14 cellular contexts compared by ENCODE assay signal in genomic region chr9:136470792-136471469, GRCh38. TPM values are rescaled to one million over a fixed set of nuclear protein-coding genes. Genes with fewer than 3 reads are reported as not detected.
A peak's percentile ranks its signal among the peaks of the same experiment; 100 is the strongest.
DNase-seq lines count a peak whose midpoint lies in the region; ATAC-seq and TF ChIP-seq lines count a peak whose summit lies in the region.
"Had no signal": no experiment of that assay in that cellular context is flagged by ENCODE, and none has a peak within 500 bp of the region (broad histone marks: within the 10 kb centered on the region; RNA-seq: fewer than 3 reads in every experiment).

No MANE protein-coding gene starts in this region.

- DNase-seq in WTC11 (ENCODE audit: low spot score) (no peak), glutamatergic neuron (no peak), NCI-H146 treated with DMSO at 0.1 percent for 48 hours (lab: John Stamatoyannopoulos, UW; ENCODE audit: unreplicated experiment) (no peak), SJCRH30 (no peak)
- DNase-seq in stimulated activated effector memory CD8-positive, alpha-beta T cell treated with anti-CD3 and anti-CD28 coated beads, Interleukin-12 subunit alpha, Interleukin-12 subunit beta, amount 100 ng/mL, for 72 hours (ENCODE audit: low spot score in 2 of 2): no peak
- DNase-seq: 8988T; CD4-positive, CD25-positive, alpha-beta regulatory T cell; DMS53; H7 had no signal

- H3K27me3 Mint-ChIP-seq in WTC11 (ENCODE audit: low read depth) (no peaks in the 10 kb centered on the region), glutamatergic neuron (ENCODE audit: unreplicated experiment) (peaks cover 5% of the 10 kb centered on the region)
- H3K27me3 Mint-ChIP-seq: CD4-positive, CD25-positive, alpha-beta regulatory T cell had no signal

- H3K27ac ChIP-seq in HEK293 (ENCODE audit: extremely low read depth, low read depth, low read length): no peak overlapping the region
- H3K27ac ChIP-seq in SJCRH30: no peak overlapping the region
- H3K27ac ChIP-seq: BLaER1 treated with 17β-estradiol and CSF1 and Interleukin-3, amounts not matched to agents 10 nM and 100 nM had no signal

- CTCF ChIA-PET in HEK293 (lab: Yijun Ruan, JAX) (interaction anchor here (0.6 to 1.5 kb wide), 4 partner anchors 71 to 559 kb away, joined by 3 to 5 read pairs (median 4); no protein-coding TSS in a partner anchor), WTC11 (lab: Charles Lee) (interaction anchor here (0.9 kb wide), 1 partner anchor 14 kb away, joined by 3 read pairs; no protein-coding TSS in a partner anchor)

- no peak overlapping the region for H3K27ac Mint-ChIP-seq in WTC11
- H3K27ac Mint-ChIP-seq in glutamatergic neuron (ENCODE audit: unreplicated experiment): peak overlapping the region; percentile 59
- peak overlapping the region; percentile 58 for H3K27ac Mint-ChIP-seq in stimulated activated effector memory CD8-positive, alpha-beta T cell treated with anti-CD3 and anti-CD28 coated beads, Interleukin-12 subunit alpha, Interleukin-12 subunit beta, amount 100 ng/mL, for 72 hours
- H3K27ac Mint-ChIP-seq: GM23338 had no signal

- H3K4me1 ChIP-seq in HEK293 (ENCODE audit: control insufficient read depth, insufficient read depth, low read length): no peaks in the 10 kb centered on the region
- peaks cover 17% of the 10 kb centered on the region for H3K4me1 ChIP-seq in SJCRH30

- H3K36me3 Mint-ChIP-seq in WTC11 (peaks cover 62% of the 10 kb centered on the region), glutamatergic neuron (ENCODE audit: unreplicated experiment) (no peaks in the 10 kb centered on the region)
- peaks cover 99% of the 10 kb centered on the region for H3K36me3 Mint-ChIP-seq in stimulated activated effector memory CD8-positive, alpha-beta T cell treated with anti-CD3 and anti-CD28 coated beads, Interleukin-12 subunit alpha, Interleukin-12 subunit beta, amount 100 ng/mL, for 72 hours

- H3K4me1 Mint-ChIP-seq in WTC11 (no peaks in the 10 kb centered on the region), glutamatergic neuron (ENCODE audit: low read depth, unreplicated experiment) (no peaks in the 10 kb centered on the region)
- no peaks in the 10 kb centered on the region for H3K4me1 Mint-ChIP-seq in stimulated activated effector memory CD8-positive, alpha-beta T cell treated with anti-CD3 and anti-CD28 coated beads, Interleukin-12 subunit alpha, Interleukin-12 subunit beta, amount 100 ng/mL, for 72 hours
- H3K4me1 Mint-ChIP-seq: GM23338 had no signal

- POLR2A ChIA-PET in HEK293 (lab: Yijun Ruan, JAX) (interaction anchor here (0.5 to 1.9 kb wide), 2 partner anchors 9 to 63 kb away, joined by 5 read pairs; no protein-coding TSS in a partner anchor), WTC11 (lab: Charles Lee) (no interaction called here)

- H3K9me3 Mint-ChIP-seq in WTC11: no peaks in the 10 kb centered on the region
- H3K9me3 Mint-ChIP-seq in glutamatergic neuron (ENCODE audit: unreplicated experiment): peaks cover 2% of the 10 kb centered on the region
- H3K9me3 Mint-ChIP-seq in stimulated activated effector memory CD8-positive, alpha-beta T cell treated with anti-CD3 and anti-CD28 coated beads, Interleukin-12 subunit alpha, Interleukin-12 subunit beta, amount 100 ng/mL, for 72 hours: no peaks in the 10 kb centered on the region
- H3K9me3 Mint-ChIP-seq: CD4-positive, CD25-positive, alpha-beta regulatory T cell; GM23338 had no signal

- TF ChIP-seq CTCF in HEK293 (tag by site-specific recombination; IDR thresholded peaks at IDR 0.05) (no peak), WTC11 (IDR thresholded peaks at IDR 0.05) (no peak), glutamatergic neuron (IDR thresholded peaks at IDR 0.05; ENCODE audit: partially characterized antibody, unreplicated experiment) (no peak)

- no peaks in the 10 kb centered on the region for H3K27me3 ChIP-seq in SJCRH30
- H3K27me3 ChIP-seq: BLaER1 treated with 17β-estradiol and CSF1 and Interleukin-3, amounts not matched to agents 10 nM and 100 nM had no signal

- no peaks in the 10 kb centered on the region for H3K9me3 ChIP-seq in HEK293 (ENCODE audit: control insufficient read depth, insufficient read depth, low read depth, low read length)
- H3K9me3 ChIP-seq in SJCRH30 (replicated peaks): no peaks in the 10 kb centered on the region
- H3K9me3 ChIP-seq: BLaER1 treated with 17β-estradiol and CSF1 and Interleukin-3, amounts not matched to agents 10 nM and 100 nM had no signal

- H3K4me3 ChIP-seq in HEK293 (ENCODE audit: low read depth, low read length) (no peak overlapping the region), SJCRH30 (no peak overlapping the region)
- H3K4me3 ChIP-seq: BLaER1 treated with 17β-estradiol and CSF1 and Interleukin-3, amounts not matched to agents 10 nM and 100 nM; GM23338 had no signal

- H3K36me3 ChIP-seq in HEK293 (ENCODE audit: control insufficient read depth in 2 of 2, insufficient read depth in 1 of 2, low read length in 2 of 2): peaks cover 14 to 98% of the 10 kb centered on the region in 2 experiments
- peaks cover 90% of the 10 kb centered on the region for H3K36me3 ChIP-seq in SJCRH30

- H3K4me3 Mint-ChIP-seq in WTC11 (no peak overlapping the region), glutamatergic neuron (ENCODE audit: unreplicated experiment) (no peak overlapping the region)
- H3K4me3 Mint-ChIP-seq in stimulated activated effector memory CD8-positive, alpha-beta T cell treated with anti-CD3 and anti-CD28 coated beads, Interleukin-12 subunit alpha, Interleukin-12 subunit beta, amount 100 ng/mL, for 72 hours: no peak overlapping the region
- H3K4me3 Mint-ChIP-seq: CD4-positive, CD25-positive, alpha-beta regulatory T cell; GM23338 had no signal

- no peak for ATAC-seq in WTC11
- ATAC-seq in stimulated activated effector memory CD8-positive, alpha-beta T cell treated with anti-CD3 and anti-CD28 coated beads, Interleukin-12 subunit alpha, Interleukin-12 subunit beta, amount 100 ng/mL, for 72 hours: no peak
- ATAC-seq in GM21390 (IDR thresholded peaks at IDR 0.05; ENCODE audit: unreplicated experiment): no peak
- ATAC-seq: GM23338, HepG2 had no signal

TF ChIP-seq in HEK293, 187 proteins besides CTCF, POLR2A, EP300 and RAD21:
- no peak for TF ChIP-seq ZNF707 (tag by site-specific recombination; IDR thresholded peaks at IDR 0.05)
- peak; percentile 83 for TF ChIP-seq ZNF121 (tag by site-specific recombination; IDR thresholded peaks at IDR 0.05)
- no peak for TF ChIP-seq SP2 (tag by site-specific recombination; IDR thresholded peaks at IDR 0.05)
TF ChIP-seq in HEK293: peak in this region for 1.

TF ChIP-seq in WTC11, 78 proteins besides CTCF, POLR2A, EP300 and RAD21:
- TF ChIP-seq ZNF232 (CRISPR knock-in tag; IDR thresholded peaks at IDR 0.05) (no peak), SMAD3 (CRISPR knock-in tag; IDR thresholded peaks at IDR 0.05; ENCODE audit: borderline replicate concordance) (no peak), ZNF121 (CRISPR knock-in tag; IDR thresholded peaks at IDR 0.05) (0 out of 2 replicates have a peak, but pooled peaks have one; percentile 17)
TF ChIP-seq in WTC11: peak in this region for 1.

RNA-seq across cellular contexts. Expression of gene SEC16A, which starts 11.9 kb away (rescaled TPM):
- total RNA-seq in WTC11 (2021) (52.1 to 70.9 TPM (median 52.3 TPM) in 3 replicates), glutamatergic neuron (ENCODE audit: unreplicated experiment) (74.3 TPM)
- 44.5 and 47.7 TPM in 2 replicates for total RNA-seq in SJCRH30 (2014; rRNA removed; shearing (Covaris generic))

RNA-seq across cellular contexts. Expression of gene INPP5E, which starts 31.3 kb away (rescaled TPM):
- total RNA-seq in WTC11 (2021) (23.6 to 25.5 TPM (median 24.0 TPM) in 3 replicates), glutamatergic neuron (ENCODE audit: unreplicated experiment) (35.2 TPM)
- total RNA-seq in SJCRH30 (2014; rRNA removed; shearing (Covaris generic)): 14.3 and 18.3 TPM in 2 replicates

Comparison
In these comparisons a context has a peak if more than half of its experiments do, and no peak if none do; other contexts are left out.
1. Of the 8 proteins assayed by ChIP-seq in both HEK293 and WTC11: peak only in HEK293: none; only in WTC11: none; in both: ZNF121; in neither: 7.